ENCODE assay signal across 15 cellular contexts in the genomic region with DNA sequence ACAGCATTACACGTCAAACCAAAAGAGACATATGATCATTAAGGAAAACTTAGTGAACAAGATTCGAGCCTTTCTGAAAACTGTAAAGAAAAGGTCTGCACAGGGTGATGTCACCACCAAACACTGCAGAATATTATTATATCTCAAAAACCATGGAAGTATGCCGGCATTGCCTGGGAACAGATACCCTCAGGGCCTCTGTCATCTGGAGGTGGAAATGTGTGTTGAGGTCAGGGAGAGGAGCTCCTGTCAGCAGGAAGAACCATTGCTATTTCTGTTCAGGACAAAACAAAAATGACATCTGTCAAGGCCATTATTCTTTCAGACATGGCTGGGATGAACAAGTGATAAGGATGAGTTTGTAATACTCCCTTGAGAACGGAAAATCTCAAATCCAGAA.
DNase-seq lines count a peak whose midpoint lies in the region; ATAC-seq and TF ChIP-seq lines count a peak whose summit lies in the region.
"Had no signal": no experiment of that assay in that cellular context is flagged by ENCODE, and none has a peak within 500 bp of the region (broad histone marks: within the 10 kb centered on the region; RNA-seq: fewer than 3 reads in every experiment).

No MANE protein-coding gene starts in this region.

- H3K9me3 Mint-ChIP-seq in mesothelial cell of epicardium = no peaks in the 10 kb centered on the region
- H3K9me3 Mint-ChIP-seq: HFFc6 had no signal

- peak; percentile 49 for DNase-seq in BE2C
- DNase-seq in ELR (ENCODE audit: low read depth) = peak; percentile 28
- DNase-seq in RPMI7951 (ENCODE audit: low read depth) = peak; percentile 61
- DNase-seq in mesothelial cell of epicardium (ENCODE audit: low spot score in 2 of 2, unreplicated experiment in 2 of 2) = no peak
- DNase-seq in vagina (ENCODE audit: extremely low spot score in 2 of 2) = no peak
- DNase-seq in NK-92 (lab: John Stamatoyannopoulos, UW; ENCODE audit: unreplicated experiment) = no peak
- DNase-seq: CD4-positive, alpha-beta memory T cell; DMS153; DMS79 treated with DMSO at 0.1 percent for 48 hours; GF-D8; HCEC 1CT; HFFc6 had no signal

- TF ChIP-seq CTCF in BE2C (IDR thresholded peaks at IDR 0.05; ENCODE audit: low read depth, low read length) (no peak), mesothelial cell of epicardium (IDR thresholded peaks at IDR 0.05; ENCODE audit: unreplicated experiment) (no peak), vagina (IDR thresholded peaks at IDR 0.05) (no peak)

- H3K27me3 ChIP-seq in BE2C (no peaks in the 10 kb centered on the region), vagina (no peaks in the 10 kb centered on the region)

- ATAC-seq in GM19023 (IDR thresholded peaks at IDR 0.05; ENCODE audit: unreplicated experiment) = no peak

- no peak overlapping the region for H3K4me3 ChIP-seq in BE2C (ENCODE audit: low read depth, low read length)
- no peak overlapping the region for H3K4me3 ChIP-seq in vagina

- H3K36me3 ChIP-seq in BE2C = no peaks in the 10 kb centered on the region
- H3K36me3 ChIP-seq in vagina = no peaks in the 10 kb centered on the region

- no peaks in the 10 kb centered on the region for H3K27me3 Mint-ChIP-seq in mesothelial cell of epicardium (ENCODE audit: low read depth)
- H3K27me3 Mint-ChIP-seq: B cell had no signal

- peaks cover 26% of the 10 kb centered on the region for H3K4me1 Mint-ChIP-seq in mesothelial cell of epicardium
- H3K4me1 Mint-ChIP-seq: B cell; CD4-positive, alpha-beta memory T cell had no signal

- peak overlapping the region; percentile 53 for H3K27ac Mint-ChIP-seq in mesothelial cell of epicardium
- H3K27ac Mint-ChIP-seq: B cell; CD4-positive, alpha-beta memory T cell; HFFc6 had no signal

- no peaks in the 10 kb centered on the region for H3K36me3 Mint-ChIP-seq in mesothelial cell of epicardium
- H3K36me3 Mint-ChIP-seq: CD4-positive, alpha-beta memory T cell had no signal

- intact Hi-C loops in vagina (cut with DNase I) = no loop called here

- H3K4me1 ChIP-seq in BE2C (peaks cover 15% of the 10 kb centered on the region), vagina (no peaks in the 10 kb centered on the region)

- no peak for TF ChIP-seq POLR2A in vagina (IDR thresholded peaks at IDR 0.05)

- no peak overlapping the region for H3K4me3 Mint-ChIP-seq in mesothelial cell of epicardium
- H3K4me3 Mint-ChIP-seq: B cell; CD4-positive, alpha-beta memory T cell; HFFc6 had no signal

- no peaks in the 10 kb centered on the region for H3K9me3 ChIP-seq in BE2C
- H3K9me3 ChIP-seq in vagina = no peaks in the 10 kb centered on the region

- H3K27ac ChIP-seq in vagina = no peak overlapping the region
- H3K27ac ChIP-seq: C4-2B had no signal

Comparison
In these comparisons a context has a peak if more than half of its experiments do, and no peak if none do; other contexts are left out.
1. DNase-seq: peak in BE2C (single experiment), ELR (single experiment) and RPMI7951 (single experiment); none in mesothelial cell of epicardium (0 of 2), vagina (0 of 2) and NK-92 (single experiment).